8 cellular contexts compared by ENCODE assay signal in the genomic region with DNA sequence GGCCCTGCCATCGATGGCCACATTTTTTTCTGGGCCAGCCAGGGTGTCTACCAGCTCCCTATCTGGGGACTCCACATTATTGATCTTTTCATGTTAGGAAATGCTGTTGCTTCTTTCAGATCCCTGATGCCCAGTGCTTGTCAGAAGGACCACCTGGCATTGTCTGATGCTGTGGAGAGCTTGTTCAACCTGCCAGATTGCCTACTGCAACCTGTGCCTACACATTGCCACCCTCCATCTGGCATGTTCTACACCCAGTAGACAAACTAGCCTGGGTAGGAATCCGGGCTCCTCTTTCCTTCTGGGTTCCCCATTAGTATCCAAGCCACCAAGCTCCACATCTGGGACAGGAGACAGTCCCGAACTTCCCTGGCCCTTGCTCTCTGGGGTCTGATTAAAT.
"Had no signal": no experiment of that assay in that cellular context is flagged by ENCODE, and none has a peak within 500 bp of the region (broad histone marks: within the 10 kb centered on the region; RNA-seq: fewer than 3 reads in every experiment).

No MANE protein-coding gene starts in this region.

- H3K27ac ChIP-seq: GM23248 had no signal

- H3K4me3 ChIP-seq: GM23248, GM23338, HAP-1 had no signal

- H3K4me1 ChIP-seq: HAP-1 had no signal

- H3K36me3 ChIP-seq: HAP-1 had no signal

- H3K9me3 ChIP-seq: HAP-1 had no signal

- ATAC-seq: GM23338, HCT116 had no signal

- DNase-seq: GM23248, GOT3, H9, HCEC 1CT, HFFc6 had no signal
